3 cellular contexts compared by ENCODE assay signal in the genomic region with DNA sequence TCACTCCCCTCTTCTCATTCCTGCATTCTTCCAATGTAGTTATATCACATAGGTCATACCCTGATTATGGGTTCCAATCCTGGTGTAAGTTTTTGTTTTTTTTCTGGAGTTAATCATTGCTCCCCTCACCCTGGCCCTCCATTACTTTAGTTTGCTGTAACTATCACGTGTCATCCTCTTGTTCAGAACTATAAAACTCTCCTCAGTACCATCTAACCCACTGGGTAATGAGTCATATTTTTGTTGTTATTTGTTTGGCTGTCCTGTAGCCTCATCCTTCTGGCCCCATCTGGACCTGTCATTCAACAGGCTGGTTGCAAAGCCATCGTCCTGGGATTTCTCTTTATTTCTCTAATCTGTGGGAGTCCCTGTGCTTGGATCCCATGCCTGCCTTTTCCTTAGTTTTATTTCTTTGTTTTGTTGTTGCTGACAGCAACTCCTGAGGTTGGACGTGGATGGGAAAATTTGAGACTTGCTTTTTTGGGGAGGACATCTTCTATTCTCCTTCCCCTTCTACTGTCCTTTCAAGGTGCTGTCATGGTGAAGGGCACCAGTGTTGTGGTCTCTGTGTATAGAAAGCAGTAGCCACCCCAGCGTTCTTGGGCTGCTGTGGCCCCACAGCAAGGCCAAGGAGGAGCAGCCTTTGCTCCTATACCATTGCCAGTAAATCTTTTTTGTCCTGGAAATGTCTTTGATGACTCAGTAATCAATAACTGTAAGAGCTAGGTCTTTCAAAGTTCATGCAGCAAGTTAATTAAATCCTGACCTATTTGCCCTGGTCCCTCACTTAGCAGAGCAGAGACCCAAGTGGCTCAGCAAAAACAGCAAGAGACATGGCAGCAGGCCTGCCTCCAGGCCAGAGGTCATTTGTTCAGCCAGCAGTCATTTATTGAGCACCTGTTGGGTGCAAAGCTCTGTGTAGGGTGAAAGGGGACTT.
TF ChIP-seq lines count a peak whose summit lies in the region.

No MANE protein-coding gene starts in this region.

TF ChIP-seq in GM23338, 12 proteins besides CTCF, POLR2A, EP300 and RAD21 (continues in another document):
- no peak for TF ChIP-seq EZH2phosphoT487 (IDR thresholded peaks at IDR 0.05; ENCODE audit: unreplicated experiment)
- TF ChIP-seq, protein P1, sequence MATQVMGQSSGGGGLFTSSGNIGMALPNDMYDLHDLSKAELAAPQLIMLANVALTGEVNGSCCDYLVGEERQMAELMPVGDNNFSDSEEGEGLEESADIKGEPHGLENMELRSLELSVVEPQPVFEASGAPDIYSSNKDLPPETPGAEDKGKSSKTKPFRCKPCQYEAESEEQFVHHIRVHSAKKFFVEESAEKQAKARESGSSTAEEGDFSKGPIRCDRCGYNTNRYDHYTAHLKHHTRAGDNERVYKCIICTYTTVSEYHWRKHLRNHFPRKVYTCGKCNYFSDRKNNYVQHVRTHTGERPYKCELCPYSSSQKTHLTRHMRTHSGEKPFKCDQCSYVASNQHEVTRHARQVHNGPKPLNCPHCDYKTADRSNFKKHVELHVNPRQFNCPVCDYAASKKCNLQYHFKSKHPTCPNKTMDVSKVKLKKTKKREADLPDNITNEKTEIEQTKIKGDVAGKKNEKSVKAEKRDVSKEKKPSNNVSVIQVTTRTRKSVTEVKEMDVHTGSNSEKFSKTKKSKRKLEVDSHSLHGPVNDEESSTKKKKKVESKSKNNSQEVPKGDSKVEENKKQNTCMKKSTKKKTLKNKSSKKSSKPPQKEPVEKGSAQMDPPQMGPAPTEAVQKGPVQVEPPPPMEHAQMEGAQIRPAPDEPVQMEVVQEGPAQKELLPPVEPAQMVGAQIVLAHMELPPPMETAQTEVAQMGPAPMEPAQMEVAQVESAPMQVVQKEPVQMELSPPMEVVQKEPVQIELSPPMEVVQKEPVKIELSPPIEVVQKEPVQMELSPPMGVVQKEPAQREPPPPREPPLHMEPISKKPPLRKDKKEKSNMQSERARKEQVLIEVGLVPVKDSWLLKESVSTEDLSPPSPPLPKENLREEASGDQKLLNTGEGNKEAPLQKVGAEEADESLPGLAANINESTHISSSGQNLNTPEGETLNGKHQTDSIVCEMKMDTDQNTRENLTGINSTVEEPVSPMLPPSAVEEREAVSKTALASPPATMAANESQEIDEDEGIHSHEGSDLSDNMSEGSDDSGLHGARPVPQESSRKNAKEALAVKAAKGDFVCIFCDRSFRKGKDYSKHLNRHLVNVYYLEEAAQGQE (IDR thresholded peaks at IDR 0.05; ENCODE audit: unreplicated experiment) = no peak
- no peak for TF ChIP-seq ZNF114 (CRISPR knock-in tag; IDR thresholded peaks at IDR 0.05)
- TF ChIP-seq, protein P2, sequence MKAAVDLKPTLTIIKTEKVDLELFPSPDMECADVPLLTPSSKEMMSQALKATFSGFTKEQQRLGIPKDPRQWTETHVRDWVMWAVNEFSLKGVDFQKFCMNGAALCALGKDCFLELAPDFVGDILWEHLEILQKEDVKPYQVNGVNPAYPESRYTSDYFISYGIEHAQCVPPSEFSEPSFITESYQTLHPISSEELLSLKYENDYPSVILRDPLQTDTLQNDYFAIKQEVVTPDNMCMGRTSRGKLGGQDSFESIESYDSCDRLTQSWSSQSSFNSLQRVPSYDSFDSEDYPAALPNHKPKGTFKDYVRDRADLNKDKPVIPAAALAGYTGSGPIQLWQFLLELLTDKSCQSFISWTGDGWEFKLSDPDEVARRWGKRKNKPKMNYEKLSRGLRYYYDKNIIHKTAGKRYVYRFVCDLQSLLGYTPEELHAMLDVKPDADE (IDR thresholded peaks at IDR 0.05) = no peak
- no peak for TF ChIP-seq EZH2 (IDR thresholded peaks at IDR 0.05; ENCODE audit: low read depth, unreplicated experiment)
- no peak for TF ChIP-seq POLR2AphosphoS5 (IDR thresholded peaks at IDR 0.05; ENCODE audit: low read depth)
- no peak for TF ChIP-seq STAT1 (IDR thresholded peaks at IDR 0.05; ENCODE audit: unreplicated experiment)

TF ChIP-seq in WTC11, 78 proteins besides CTCF, POLR2A, EP300 and RAD21:
- TF ChIP-seq, protein P3, sequence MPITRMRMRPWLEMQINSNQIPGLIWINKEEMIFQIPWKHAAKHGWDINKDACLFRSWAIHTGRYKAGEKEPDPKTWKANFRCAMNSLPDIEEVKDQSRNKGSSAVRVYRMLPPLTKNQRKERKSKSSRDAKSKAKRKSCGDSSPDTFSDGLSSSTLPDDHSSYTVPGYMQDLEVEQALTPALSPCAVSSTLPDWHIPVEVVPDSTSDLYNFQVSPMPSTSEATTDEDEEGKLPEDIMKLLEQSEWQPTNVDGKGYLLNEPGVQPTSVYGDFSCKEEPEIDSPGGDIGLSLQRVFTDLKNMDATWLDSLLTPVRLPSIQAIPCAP (CRISPR knock-in tag; IDR thresholded peaks at IDR 0.05) = no peak
- TF ChIP-seq GABPB1 (CRISPR knock-in tag; IDR thresholded peaks at IDR 0.05) (0 out of 2 replicates have a peak, but pooled peaks have one; percentile 20), PRRX2 (CRISPR knock-in tag; IDR thresholded peaks at IDR 0.05) (no peak)
TF ChIP-seq in WTC11: peak in this region for 1.

TF ChIP-seq in HepG2, 621 proteins besides CTCF, POLR2A, EP300 and RAD21 (continues in another document):
- TF ChIP-seq HMG20B (CRISPR knock-in tag; conservative IDR thresholded peaks at IDR 0.05) (peak; percentile 47; the same call in 1 of the 2 replicates), PLRG1 (conservative IDR thresholded peaks at IDR 0.05) (no peak), PPARG (CRISPR knock-in tag; conservative IDR thresholded peaks at IDR 0.05) (peak; percentile 96), ZNF235 (CRISPR knock-in tag; IDR thresholded peaks at IDR 0.05; ENCODE audit: borderline replicate concordance) (no peak), ZNF749 (CRISPR knock-in tag; IDR thresholded peaks at IDR 0.05; ENCODE audit: borderline replicate concordance) (no peak), SALL1 (CRISPR knock-in tag; IDR thresholded peaks at IDR 0.05) (peak; percentile 78), ZNF644 (CRISPR knock-in tag; IDR thresholded peaks at IDR 0.05; ENCODE audit: low read depth) (peak; percentile 73; the same call in 1 of the 2 replicates), YEATS2 (CRISPR knock-in tag; IDR thresholded peaks at IDR 0.05; ENCODE audit: borderline replicate concordance) (peak; percentile 46; the same call in 1 of the 2 replicates), KDM5B (CRISPR knock-in tag; IDR thresholded peaks at IDR 0.05; ENCODE audit: borderline replicate concordance) (no peak), SATB2 (CRISPR knock-in tag; IDR thresholded peaks at IDR 0.05) (0 out of 2 replicates have a peak, but pooled peaks have one; percentile 51), ZNF772 (CRISPR knock-in tag; IDR thresholded peaks at IDR 0.05) (0 out of 2 replicates have a peak, but pooled peaks have one; percentile 51), CREB1 (IDR thresholded peaks at IDR 0.05) (no peak), CREB1 (CRISPR knock-in tag; IDR thresholded peaks at IDR 0.05) (peak; percentile 64), TSC22D2 (CRISPR knock-in tag; IDR thresholded peaks at IDR 0.05; ENCODE audit: borderline replicate concordance) (0 out of 2 replicates have a peak, but pooled peaks have one; percentile 24), NFKBIZ (CRISPR knock-in tag; IDR thresholded peaks at IDR 0.05) (peak; percentile 45; the same call in 1 of the 2 replicates), TBX2 (CRISPR knock-in tag; IDR thresholded peaks at IDR 0.05; ENCODE audit: borderline replicate concordance) (peak; percentile 77), RCOR2 (CRISPR knock-in tag; IDR thresholded peaks at IDR 0.05) (peak; percentile 95), BCL6 (CRISPR knock-in tag; IDR thresholded peaks at IDR 0.05) (peak; percentile 89), SP4 (CRISPR knock-in tag; IDR thresholded peaks at IDR 0.05) (no peak), ZKSCAN8 (CRISPR knock-in tag; IDR thresholded peaks at IDR 0.05; ENCODE audit: borderline replicate concordance) (peak; percentile 99), TCF7L2 (IDR thresholded peaks at IDR 0.05; ENCODE audit: low read depth, low read length) (no peak), MEIS1 (CRISPR knock-in tag; IDR thresholded peaks at IDR 0.05; ENCODE audit: borderline replicate concordance) (peak; percentile 92; the same call in 1 of the 2 replicates), NFKB2 (CRISPR knock-in tag; IDR thresholded peaks at IDR 0.05; ENCODE audit: borderline replicate concordance) (no peak), STAT5B (CRISPR knock-in tag; IDR thresholded peaks at IDR 0.05) (no peak), FOSL1 (CRISPR knock-in tag; IDR thresholded peaks at IDR 0.05; ENCODE audit: borderline replicate concordance) (peak; percentile 82; the same call in 1 of the 2 replicates), ZNF460 (CRISPR knock-in tag; IDR thresholded peaks at IDR 0.05; ENCODE audit: borderline replicate concordance) (no peak), HMG20A (CRISPR knock-in tag; IDR thresholded peaks at IDR 0.05; ENCODE audit: borderline replicate concordance) (peak; percentile 71; the same call in 1 of the 2 replicates), SP2 (CRISPR knock-in tag; IDR thresholded peaks at IDR 0.05) (no peak), KDM1A (CRISPR knock-in tag; IDR thresholded peaks at IDR 0.05) (0 out of 2 replicates have a peak, but pooled peaks have one; percentile 40), MTA1 (CRISPR knock-in tag; IDR thresholded peaks at IDR 0.05; ENCODE audit: borderline replicate concordance) (peak; percentile 79)
- TF ChIP-seq, protein P4, sequence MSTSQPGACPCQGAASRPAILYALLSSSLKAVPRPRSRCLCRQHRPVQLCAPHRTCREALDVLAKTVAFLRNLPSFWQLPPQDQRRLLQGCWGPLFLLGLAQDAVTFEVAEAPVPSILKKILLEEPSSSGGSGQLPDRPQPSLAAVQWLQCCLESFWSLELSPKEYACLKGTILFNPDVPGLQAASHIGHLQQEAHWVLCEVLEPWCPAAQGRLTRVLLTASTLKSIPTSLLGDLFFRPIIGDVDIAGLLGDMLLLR (CRISPR knock-in tag; IDR thresholded peaks at IDR 0.05) = no peak
- TF ChIP-seq, protein P5, sequence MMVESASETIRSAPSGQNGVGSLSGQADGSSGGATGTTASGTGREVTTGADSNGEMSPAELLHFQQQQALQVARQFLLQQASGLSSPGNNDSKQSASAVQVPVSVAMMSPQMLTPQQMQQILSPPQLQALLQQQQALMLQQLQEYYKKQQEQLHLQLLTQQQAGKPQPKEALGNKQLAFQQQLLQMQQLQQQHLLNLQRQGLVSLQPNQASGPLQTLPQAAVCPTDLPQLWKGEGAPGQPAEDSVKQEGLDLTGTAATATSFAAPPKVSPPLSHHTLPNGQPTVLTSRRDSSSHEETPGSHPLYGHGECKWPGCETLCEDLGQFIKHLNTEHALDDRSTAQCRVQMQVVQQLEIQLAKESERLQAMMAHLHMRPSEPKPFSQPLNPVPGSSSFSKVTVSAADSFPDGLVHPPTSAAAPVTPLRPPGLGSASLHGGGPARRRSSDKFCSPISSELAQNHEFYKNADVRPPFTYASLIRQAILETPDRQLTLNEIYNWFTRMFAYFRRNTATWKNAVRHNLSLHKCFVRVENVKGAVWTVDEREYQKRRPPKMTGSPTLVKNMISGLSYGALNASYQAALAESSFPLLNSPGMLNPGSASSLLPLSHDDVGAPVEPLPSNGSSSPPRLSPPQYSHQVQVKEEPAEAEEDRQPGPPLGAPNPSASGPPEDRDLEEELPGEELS (CRISPR knock-in tag; IDR thresholded peaks at IDR 0.05) = peak; percentile 57
- TF ChIP-seq, protein P6, sequence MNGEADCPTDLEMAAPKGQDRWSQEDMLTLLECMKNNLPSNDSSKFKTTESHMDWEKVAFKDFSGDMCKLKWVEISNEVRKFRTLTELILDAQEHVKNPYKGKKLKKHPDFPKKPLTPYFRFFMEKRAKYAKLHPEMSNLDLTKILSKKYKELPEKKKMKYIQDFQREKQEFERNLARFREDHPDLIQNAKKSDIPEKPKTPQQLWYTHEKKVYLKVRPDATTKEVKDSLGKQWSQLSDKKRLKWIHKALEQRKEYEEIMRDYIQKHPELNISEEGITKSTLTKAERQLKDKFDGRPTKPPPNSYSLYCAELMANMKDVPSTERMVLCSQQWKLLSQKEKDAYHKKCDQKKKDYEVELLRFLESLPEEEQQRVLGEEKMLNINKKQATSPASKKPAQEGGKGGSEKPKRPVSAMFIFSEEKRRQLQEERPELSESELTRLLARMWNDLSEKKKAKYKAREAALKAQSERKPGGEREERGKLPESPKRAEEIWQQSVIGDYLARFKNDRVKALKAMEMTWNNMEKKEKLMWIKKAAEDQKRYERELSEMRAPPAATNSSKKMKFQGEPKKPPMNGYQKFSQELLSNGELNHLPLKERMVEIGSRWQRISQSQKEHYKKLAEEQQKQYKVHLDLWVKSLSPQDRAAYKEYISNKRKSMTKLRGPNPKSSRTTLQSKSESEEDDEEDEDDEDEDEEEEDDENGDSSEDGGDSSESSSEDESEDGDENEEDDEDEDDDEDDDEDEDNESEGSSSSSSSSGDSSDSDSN (CRISPR knock-in tag; IDR thresholded peaks at IDR 0.05) = no peak
- TF ChIP-seq, protein P7, sequence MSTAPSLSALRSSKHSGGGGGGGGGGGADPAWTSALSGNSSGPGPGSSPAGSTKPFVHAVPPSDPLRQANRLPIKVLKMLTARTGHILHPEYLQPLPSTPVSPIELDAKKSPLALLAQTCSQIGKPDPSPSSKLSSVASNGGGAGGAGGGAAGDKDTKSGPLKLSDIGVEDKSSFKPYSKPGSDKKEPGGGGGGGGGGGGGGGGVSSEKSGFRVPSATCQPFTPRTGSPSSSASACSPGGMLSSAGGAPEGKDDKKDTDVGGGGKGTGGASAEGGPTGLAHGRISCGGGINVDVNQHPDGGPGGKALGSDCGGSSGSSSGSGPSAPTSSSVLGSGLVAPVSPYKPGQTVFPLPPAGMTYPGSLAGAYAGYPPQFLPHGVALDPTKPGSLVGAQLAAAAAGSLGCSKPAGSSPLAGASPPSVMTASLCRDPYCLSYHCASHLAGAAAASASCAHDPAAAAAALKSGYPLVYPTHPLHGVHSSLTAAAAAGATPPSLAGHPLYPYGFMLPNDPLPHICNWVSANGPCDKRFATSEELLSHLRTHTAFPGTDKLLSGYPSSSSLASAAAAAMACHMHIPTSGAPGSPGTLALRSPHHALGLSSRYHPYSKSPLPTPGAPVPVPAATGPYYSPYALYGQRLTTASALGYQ (CRISPR knock-in tag; IDR thresholded peaks at IDR 0.05) = peak; percentile 64; the same call in 1 of the 2 replicates
- TF ChIP-seq, protein P8, sequence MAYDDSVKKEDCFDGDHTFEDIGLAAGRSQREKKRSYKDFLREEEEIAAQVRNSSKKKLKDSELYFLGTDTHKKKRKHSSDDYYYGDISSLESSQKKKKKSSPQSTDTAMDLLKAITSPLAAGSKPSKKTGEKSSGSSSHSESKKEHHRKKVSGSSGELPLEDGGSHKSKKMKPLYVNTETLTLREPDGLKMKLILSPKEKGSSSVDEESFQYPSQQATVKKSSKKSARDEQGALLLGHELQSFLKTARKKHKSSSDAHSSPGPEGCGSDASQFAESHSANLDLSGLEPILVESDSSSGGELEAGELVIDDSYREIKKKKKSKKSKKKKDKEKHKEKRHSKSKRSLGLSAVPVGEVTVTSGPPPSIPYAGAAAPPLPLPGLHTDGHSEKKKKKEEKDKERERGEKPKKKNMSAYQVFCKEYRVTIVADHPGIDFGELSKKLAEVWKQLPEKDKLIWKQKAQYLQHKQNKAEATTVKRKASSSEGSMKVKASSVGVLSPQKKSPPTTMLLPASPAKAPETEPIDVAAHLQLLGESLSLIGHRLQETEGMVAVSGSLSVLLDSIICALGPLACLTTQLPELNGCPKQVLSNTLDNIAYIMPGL (CRISPR knock-in tag; IDR thresholded peaks at IDR 0.05; ENCODE audit: borderline replicate concordance in 1 of 2, low read depth in 1 of 2) = peak; percentile 38 to 55; a peak in 2 of 4 replicates
- TF ChIP-seq, protein P9, sequence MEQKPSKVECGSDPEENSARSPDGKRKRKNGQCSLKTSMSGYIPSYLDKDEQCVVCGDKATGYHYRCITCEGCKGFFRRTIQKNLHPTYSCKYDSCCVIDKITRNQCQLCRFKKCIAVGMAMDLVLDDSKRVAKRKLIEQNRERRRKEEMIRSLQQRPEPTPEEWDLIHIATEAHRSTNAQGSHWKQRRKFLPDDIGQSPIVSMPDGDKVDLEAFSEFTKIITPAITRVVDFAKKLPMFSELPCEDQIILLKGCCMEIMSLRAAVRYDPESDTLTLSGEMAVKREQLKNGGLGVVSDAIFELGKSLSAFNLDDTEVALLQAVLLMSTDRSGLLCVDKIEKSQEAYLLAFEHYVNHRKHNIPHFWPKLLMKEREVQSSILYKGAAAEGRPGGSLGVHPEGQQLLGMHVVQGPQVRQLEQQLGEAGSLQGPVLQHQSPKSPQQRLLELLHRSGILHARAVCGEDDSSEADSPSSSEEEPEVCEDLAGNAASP (CRISPR knock-in tag; IDR thresholded peaks at IDR 0.05; ENCODE audit: borderline replicate concordance) = peak; percentile 54; the same call in 1 of the 2 replicates
